In the genomic region with DNA sequence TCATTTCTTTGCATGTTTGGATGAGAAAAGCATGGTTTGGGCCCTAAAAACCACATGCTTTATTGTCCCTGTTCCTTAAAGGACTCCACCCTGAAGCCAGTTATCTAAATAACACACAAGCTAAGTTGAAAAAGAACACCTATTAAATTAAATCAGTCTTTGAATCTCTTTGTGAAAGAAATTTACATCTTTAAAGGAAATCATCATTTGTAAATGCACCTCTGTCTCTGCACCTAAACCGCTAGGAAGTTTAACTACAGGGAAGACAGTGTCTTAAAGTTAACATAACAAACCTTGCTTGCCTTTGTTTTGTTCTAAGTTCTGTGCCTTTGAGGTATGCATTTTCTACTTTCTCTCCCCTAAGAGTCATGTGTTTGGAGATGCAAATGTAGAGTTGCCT, we compare ENCODE assay signal across 21 cellular contexts. TPM values are rescaled to one million over a fixed set of nuclear protein-coding genes. Genes with fewer than 3 reads are reported as not detected.
"Had no signal": no experiment of that assay in that cellular context is flagged by ENCODE, and none has a peak within 500 bp of the region (broad histone marks: within the 10 kb centered on the region; RNA-seq: fewer than 3 reads in every experiment).

No MANE protein-coding gene starts in this region.

- H3K27me3 Mint-ChIP-seq: progenitor cell of endocrine pancreas had no signal

- FAIRE-seq: endothelial cell of umbilical vein, pancreas, small intestine had no signal

- DNase-seq: effector CD4-positive, alpha-beta T cell; endodermal cell; erythroblast; foreskin keratinocyte; left colon; left ventricle myocardium superior; mesendoderm; naive B cell; occipital lobe; pancreas; right cardiac atrium; small intestine; stimulated activated CD4-positive, alpha-beta T cell treated with anti-CD3 and anti-CD28 coated beads, Interleukin-12 subunit alpha, Interleukin-12 subunit beta, amount 100 ng/mL, for 4 hours; stimulated activated CD4-positive, alpha-beta T cell treated with anti-CD3 and anti-CD28 coated beads, Interleukin-2, amount 100 ng/mL, for 48 hours; stimulated activated naive CD4-positive, alpha-beta T cell treated with Interleukin-2 at 50 U/mL for 16 hours; trophoblast cell had no signal

- H3K36me3 ChIP-seq: pancreas had no signal

- H3K4me3 ChIP-seq: coronary artery, lung, pancreas had no signal

- H3K27me3 ChIP-seq: foreskin keratinocyte, pancreas had no signal

- H3K27ac Mint-ChIP-seq: endodermal cell, naive B cell, nephron, progenitor cell of endocrine pancreas had no signal

- H3K4me3 Mint-ChIP-seq: endodermal cell, naive B cell, nephron had no signal

- H3K9me3 ChIP-seq: pancreas had no signal

- H3K4me1 Mint-ChIP-seq: endodermal cell, naive B cell, nephron had no signal

- H3K4me1 ChIP-seq: foreskin keratinocyte, pancreas had no signal

- H3K27ac ChIP-seq: coronary artery, foreskin keratinocyte, pancreas had no signal

- H3K36me3 Mint-ChIP-seq: naive B cell had no signal

RNA-seq across cellular contexts. Expression of gene HTR7, which starts 52.6 kb away (rescaled TPM):
- total RNA-seq: left ventricle myocardium superior had no signal
